ENCODE assay signal across 8 cellular contexts in genomic region chr17:31488982-31489294, GRCh38.
DNase-seq lines count a peak whose midpoint lies in the region; FAIRE-seq and TF ChIP-seq lines count a peak whose summit lies in the region.

No MANE protein-coding gene starts in this region.

- H3K36me3 ChIP-seq in Peyer's patch (no peaks in the 10 kb centered on the region), esophagus (ENCODE audit: control insufficient read depth in 2 of 2, insufficient read depth in 2 of 2, low read length in 1 of 2) (no peaks in the 10 kb centered on the region), parathyroid adenoma (ENCODE audit: control insufficient read depth, insufficient read depth, low read length) (no peaks in the 10 kb centered on the region), brain microvascular endothelial cell (replicated peaks) (no peaks in the 10 kb centered on the region)

- H3K27me3 ChIP-seq in Peyer's patch: no peaks in the 10 kb centered on the region
- H3K27me3 ChIP-seq in esophagus (ENCODE audit: control insufficient read depth in 1 of 2, insufficient read depth in 2 of 2, low read length in 2 of 2): no peaks in the 10 kb centered on the region
- no peaks in the 10 kb centered on the region for H3K27me3 ChIP-seq in parathyroid adenoma (ENCODE audit: control insufficient read depth, insufficient read depth, low read length)
- peaks cover 38% of the 10 kb centered on the region for H3K27me3 ChIP-seq in brain microvascular endothelial cell (replicated peaks)

- H3K4me3 ChIP-seq in GM12864 (ENCODE audit: low read depth, low read length) (peak overlapping the region; percentile 78), Peyer's patch (peak overlapping the region; percentile 70 to 97 (median 82)), esophagus (ENCODE audit: low read depth in 1 of 2, low read length in 2 of 2) (peak overlapping the region; percentile 64 to 72), parathyroid adenoma (ENCODE audit: low read depth, low read length) (peak overlapping the region; percentile 75), brain microvascular endothelial cell (ENCODE audit: low read depth, low read length) (no peak overlapping the region)

- 21 to 27% methylated on average over 4 of the region's 4 CpGs for WGBS in esophagus, 2 donors

- in situ Hi-C loops in brain microvascular endothelial cell (cut with HindIII; ENCODE audit: low pct_ligation_motif_present, low sequenced_read_pairs): no loop called here

- no peak for TF ChIP-seq POLR2A in Peyer's patch (IDR thresholded peaks at IDR 0.05)

- H3K9ac ChIP-seq in parathyroid adenoma: no peak overlapping the region

- no peaks in the 10 kb centered on the region for H3K9me3 ChIP-seq in Peyer's patch
- H3K9me3 ChIP-seq in esophagus (ENCODE audit: control insufficient read depth in 2 of 2, insufficient read depth in 1 of 2, low read depth in 1 of 2, low read length in 1 of 2): no peaks in the 10 kb centered on the region
- no peaks in the 10 kb centered on the region for H3K9me3 ChIP-seq in parathyroid adenoma (ENCODE audit: control insufficient read depth, low read length)

- no peak for DNase-seq in GM12864 (ENCODE audit: low read depth)
- DNase-seq in Peyer's patch: peak in 1 of 3 donors; percentile 65
- DNase-seq in NCI-H146 treated with DMSO at 0.1 percent for 48 hours (lab: John Stamatoyannopoulos, UW; ENCODE audit: unreplicated experiment): no peak
- DNase-seq in brain microvascular endothelial cell: no peak
- no peak for DNase-seq in dedifferentiated amniotic fluid mesenchymal stem cell (ENCODE audit: extremely low spot score)
- DNase-seq in HTR-8/SVneo (ENCODE audit: insufficient read length, low spot score): no peak

- H3K27ac ChIP-seq in Peyer's patch: peak overlapping the region; percentile 87 to 97 (median 92)
- H3K27ac ChIP-seq in esophagus (ENCODE audit: low read depth in 2 of 2, low read length in 1 of 2): peak overlapping the region; percentile 75 to 79
- H3K27ac ChIP-seq in parathyroid adenoma: peak overlapping the region; percentile 67
- H3K27ac ChIP-seq in brain microvascular endothelial cell: no peak overlapping the region

- H2AFZ ChIP-seq in parathyroid adenoma: peak overlapping the region; percentile 71

- TF ChIP-seq CTCF in GM12864 (IDR thresholded peaks at IDR 0.05; ENCODE audit: low read depth, low read length, missing control alignments): no peak
- TF ChIP-seq CTCF in Peyer's patch (IDR thresholded peaks at IDR 0.05): peak in 2 of 6 experiments; percentile 22 to 24
- TF ChIP-seq CTCF in parathyroid adenoma (IDR thresholded peaks at IDR 0.05): no peak
- TF ChIP-seq CTCF in brain microvascular endothelial cell (IDR thresholded peaks at IDR 0.05; ENCODE audit: low read depth, low read length, missing control alignments): no peak

- H3K4me2 ChIP-seq in parathyroid adenoma (ENCODE audit: low read length): peak overlapping the region; percentile 96

- FAIRE-seq in HTR-8/SVneo (lab: Jason Lieb, UNC): no peak

- H3K79me2 ChIP-seq in parathyroid adenoma: peaks cover 9% of the 10 kb centered on the region

- H3K4me1 ChIP-seq in Peyer's patch (peaks cover 9 to 49% (median 32%) of the 10 kb centered on the region in 4 donors), esophagus (ENCODE audit: control insufficient read depth in 2 of 2, insufficient read depth in 2 of 2, low read length in 1 of 2) (peaks cover 4 to 32% of the 10 kb centered on the region in 2 donors), parathyroid adenoma (peaks cover 13% of the 10 kb centered on the region)
